11 cellular contexts compared by ENCODE assay signal in genomic region chr18:32308493-32309120, GRCh38.
A peak's percentile ranks its signal among the peaks of the same experiment; 100 is the strongest.
DNase-seq lines count a peak whose midpoint lies in the region; ATAC-seq and TF ChIP-seq lines count a peak whose summit lies in the region.
"Had no signal": no experiment of that assay in that cellular context is flagged by ENCODE, and none has a peak within 500 bp of the region (broad histone marks: within the 10 kb centered on the region; RNA-seq: fewer than 3 reads in every experiment).

No MANE protein-coding gene starts in this region.

- H3K9me3 Mint-ChIP-seq in natural killer cell: no peaks in the 10 kb centered on the region
- H3K9me3 Mint-ChIP-seq in activated T-helper 17 cell treated with anti-CD3 and anti-CD28 coated beads, Interleukin-2, amount 50 U/mL, for 72 hours: no peaks in the 10 kb centered on the region

- DNase-seq in Right ventricle myocardium inferior (ENCODE audit: missing footprints): no peak
- DNase-seq in right atrium auricular region (ENCODE audit: low spot score): no peak
- DNase-seq in cardiac fibroblast (ENCODE audit: low read depth in 2 of 2): peak; percentile 93
- DNase-seq in kidney epithelial cell (ENCODE audit: low read depth): peak; percentile 54
- DNase-seq in left lobe of liver (ENCODE audit: low spot score): no peak
- no peak for DNase-seq in natural killer cell
- no peak for DNase-seq in NCI-H2227 treated with DMSO at 0.1 percent for 48 hours (lab: John Stamatoyannopoulos, UW)
- DNase-seq: activated CD4-positive, CD25-positive, alpha-beta regulatory T cell treated with anti-CD3 and anti-CD28 coated beads, Interleukin-2, amount 50 U/mL, for 72 hours; caudate nucleus; NCI-H510A treated with DMSO at 0.1 percent for 48 hours had no signal

- H3K4me3 ChIP-seq in right atrium auricular region: no peak overlapping the region
- no peak overlapping the region for H3K4me3 ChIP-seq in cardiac fibroblast (replicated peaks in 1 of 2; ENCODE audit: low read depth in 2 of 2, low read length in 2 of 2)
- no peak overlapping the region for H3K4me3 ChIP-seq in kidney epithelial cell (ENCODE audit: low read depth, low read length)

- peak overlapping the region in 1 of 2 donors; percentile 30 for H3K27ac ChIP-seq in right atrium auricular region

- H3K9me3 ChIP-seq in right atrium auricular region: no peaks in the 10 kb centered on the region

- ATAC-seq in Right ventricle myocardium inferior (peak; percentile 89), left lobe of liver (no peak), natural killer cell (no peak)
- no peak for ATAC-seq in activated T-helper 17 cell treated with anti-CD3 and anti-CD28 coated beads, Interleukin-2, amount 50 U/mL, for 72 hours (replicated peaks)

- peaks cover 0 to 18% of the 10 kb centered on the region in 2 donors for H3K4me1 ChIP-seq in right atrium auricular region

- no peaks in the 10 kb centered on the region for H3K36me3 ChIP-seq in right atrium auricular region
- no peaks in the 10 kb centered on the region for H3K36me3 ChIP-seq in kidney epithelial cell (ENCODE audit: control insufficient read depth, insufficient read depth, low read length)

- no peak overlapping the region for H3K27ac Mint-ChIP-seq in natural killer cell
- no peak overlapping the region for H3K27ac Mint-ChIP-seq in activated T-helper 17 cell treated with anti-CD3 and anti-CD28 coated beads, Interleukin-2, amount 50 U/mL, for 72 hours

- intact Hi-C loops in Right ventricle myocardium inferior (cut with DNase I) (no loop called here), natural killer cell (cut with micrococcal nuclease) (no loop called here)

- no peaks in the 10 kb centered on the region for H3K36me3 Mint-ChIP-seq in natural killer cell
- H3K36me3 Mint-ChIP-seq in activated T-helper 17 cell treated with anti-CD3 and anti-CD28 coated beads, Interleukin-2, amount 50 U/mL, for 72 hours (ENCODE audit: low read depth): no peaks in the 10 kb centered on the region

- peaks cover 0 to 4% of the 10 kb centered on the region in 2 donors for H3K27me3 Mint-ChIP-seq in natural killer cell (ENCODE audit: low read depth in 2 of 2)
- H3K27me3 Mint-ChIP-seq in activated T-helper 17 cell treated with anti-CD3 and anti-CD28 coated beads, Interleukin-2, amount 50 U/mL, for 72 hours: peaks cover 10% of the 10 kb centered on the region

- H3K4me3 Mint-ChIP-seq in natural killer cell: no peak overlapping the region
- no peak overlapping the region for H3K4me3 Mint-ChIP-seq in activated T-helper 17 cell treated with anti-CD3 and anti-CD28 coated beads, Interleukin-2, amount 50 U/mL, for 72 hours

- no peaks in the 10 kb centered on the region for H3K4me1 Mint-ChIP-seq in natural killer cell
- H3K4me1 Mint-ChIP-seq in activated T-helper 17 cell treated with anti-CD3 and anti-CD28 coated beads, Interleukin-2, amount 50 U/mL, for 72 hours: no peaks in the 10 kb centered on the region

- H3K27me3 ChIP-seq in right atrium auricular region (no peaks in the 10 kb centered on the region), kidney epithelial cell (ENCODE audit: control insufficient read depth, insufficient read depth, low read length) (no peaks in the 10 kb centered on the region)

- TF ChIP-seq CTCF in right atrium auricular region (IDR thresholded peaks at IDR 0.05) (no peak), cardiac fibroblast (IDR thresholded peaks at IDR 0.05; ENCODE audit: low read depth, low read length) (no peak), kidney epithelial cell (IDR thresholded peaks at IDR 0.05; ENCODE audit: insufficient read depth, low read length, poor library complexity, severe bottlenecking) (no peak), natural killer cell (IDR thresholded peaks at IDR 0.05) (no peak)

Comparison
In these comparisons a context has a peak if more than half of its experiments do, and no peak if none do; other contexts are left out.
1. DNase-seq: peak in cardiac fibroblast (2 of 2) and kidney epithelial cell (single experiment); none in Right ventricle myocardium inferior (single experiment), right atrium auricular region (single experiment), left lobe of liver (single experiment), natural killer cell (single experiment) and NCI-H2227 treated with DMSO at 0.1 percent for 48 hours (single experiment).